27 cellular contexts compared by ENCODE assay signal in genomic region chr5:40787986-40788385, GRCh38.
"Had no signal": no experiment of that assay in that cellular context is flagged by ENCODE, and none has a peak within 500 bp of the region (broad histone marks: within the 10 kb centered on the region; RNA-seq: fewer than 3 reads in every experiment).

No MANE protein-coding gene starts in this region.

- H3K4me3 Mint-ChIP-seq: natural killer cell treated with Interleukin-12 subunit alpha and Interleukin-12 subunit beta and Interleukin-15 and Interleukin-18, amount 100 ng/mL, for 72 hours; stimulated activated naive B cell treated with anti-CD40 and anti-IgM and Interleukin-4, amounts not matched to agents 10 μg/mL and 1 μg/mL and 100 μg/mL, for 72 hours had no signal

- H3K9me3 Mint-ChIP-seq: natural killer cell treated with Interleukin-12 subunit alpha and Interleukin-12 subunit beta and Interleukin-15 and Interleukin-18, amount 100 ng/mL, for 72 hours had no signal

- DNase-seq: islet precursor cell; left ventricle myocardium inferior; mesendoderm; midbrain; mucosa of descending colon; naive thymus-derived CD4-positive, alpha-beta T cell; nucleus accumbens; pancreas; posterior cingulate gyrus; stimulated activated CD4-positive, alpha-beta T cell treated with anti-CD3 and anti-CD28 coated beads, Interleukin-12 subunit alpha, Interleukin-12 subunit beta, amount 100 ng/mL, for 4 hours; stimulated activated CD4-positive, alpha-beta T cell treated with anti-CD3 and anti-CD28 coated beads, Interleukin-15, amount 100 ng/mL, for 24 hours; stimulated activated CD4-positive, alpha-beta T cell treated with anti-CD3 and anti-CD28 coated beads, Interleukin-2, amount 100 ng/mL, for 24 hours; stimulated activated CD4-positive, alpha-beta T cell treated with anti-CD3 and anti-CD28 coated beads, Interleukin-4, amount 100 ng/mL, for 1 hour; stimulated activated naive B cell treated with anti-CD40 and anti-IgM and Interleukin-4, amounts not matched to agents 10 μg/mL and 1 μg/mL and 100 μg/mL, for 72 hours; stimulated activated naive CD8-positive, alpha-beta T cell treated with anti-CD3 and anti-CD28 coated beads, Interleukin-15, Interleukin-2, amounts not matched to agents 100 U/mL and 50 U/mL, for 24 hours; stomach; testis; thyroid gland; trophoblast cell; upper lobe of right lung had no signal

- H3K9me3 ChIP-seq: mucosa of descending colon, pancreas, stomach, testis, thyroid gland had no signal

- H3K4me3 ChIP-seq: hepatocyte, left ventricle myocardium inferior, lung, mucosa of descending colon, pancreas, right atrium auricular region, skin epidermis, stomach, testis, thyroid gland, upper lobe of right lung had no signal

- H3K27ac Mint-ChIP-seq: natural killer cell treated with Interleukin-12 subunit alpha and Interleukin-12 subunit beta and Interleukin-15 and Interleukin-18, amount 100 ng/mL, for 72 hours; stimulated activated naive B cell treated with anti-CD40 and anti-IgM and Interleukin-4, amounts not matched to agents 10 μg/mL and 1 μg/mL and 100 μg/mL, for 72 hours had no signal

- H3K36me3 ChIP-seq: pancreas, right atrium auricular region, thyroid gland, upper lobe of right lung had no signal

- H3K4me2 ChIP-seq: hepatocyte had no signal

- FAIRE-seq: pancreas, urothelium cell line had no signal

- H3K27me3 Mint-ChIP-seq: naive thymus-derived CD4-positive, alpha-beta T cell; natural killer cell treated with Interleukin-12 subunit alpha and Interleukin-12 subunit beta and Interleukin-15 and Interleukin-18, amount 100 ng/mL, for 72 hours; stimulated activated naive B cell treated with anti-CD40 and anti-IgM and Interleukin-4, amounts not matched to agents 10 μg/mL and 1 μg/mL and 100 μg/mL, for 72 hours had no signal

- H3K27ac ChIP-seq: hepatocyte, left ventricle myocardium inferior, pancreas, right atrium auricular region, skin epidermis, stomach, testis, thyroid gland, upper lobe of right lung had no signal

- H3K27me3 ChIP-seq: hepatocyte, pancreas, right atrium auricular region, stomach, testis, thyroid gland, upper lobe of right lung had no signal

- ATAC-seq: mucosa of descending colon; naive thymus-derived CD4-positive, alpha-beta T cell; natural killer cell treated with Interleukin-12 subunit alpha and Interleukin-12 subunit beta and Interleukin-15 and Interleukin-18, amount 100 ng/mL, for 72 hours; pancreas; sciatic nerve; stimulated activated naive B cell treated with anti-CD40 and anti-IgM and Interleukin-4, amounts not matched to agents 10 μg/mL and 1 μg/mL and 100 μg/mL, for 72 hours; stimulated activated naive CD8-positive, alpha-beta T cell treated with anti-CD3 and anti-CD28 coated beads, Interleukin-15, Interleukin-2, amounts not matched to agents 100 U/mL and 50 U/mL, for 24 hours; upper lobe of right lung had no signal
